In genomic region chr9:123225374-123225813, GRCh38 we compare ENCODE assay signal across 8 cellular contexts. TPM values are rescaled to one million over a fixed set of nuclear protein-coding genes. Genes with fewer than 3 reads are reported as not detected.
A peak's percentile ranks its signal among the peaks of the same experiment; 100 is the strongest.
DNase-seq lines count a peak whose midpoint lies in the region; ATAC-seq and TF ChIP-seq lines count a peak whose summit lies in the region.

No MANE protein-coding gene starts in this region.

- TF ChIP-seq CTCF in ascending aorta (IDR thresholded peaks at IDR 0.05) (peak in 2 of 3 experiments; percentile 14 to 40), ovary (IDR thresholded peaks at IDR 0.05) (no peak)

- TF ChIP-seq EP300 in ovary (IDR thresholded peaks at IDR 0.05): no peak

- H3K4me1 ChIP-seq in ascending aorta (no peaks in the 10 kb centered on the region), ovary (ENCODE audit: insufficient read depth) (no peaks in the 10 kb centered on the region)

- no peaks in the 10 kb centered on the region for H3K27me3 ChIP-seq in ascending aorta
- no peaks in the 10 kb centered on the region for H3K27me3 ChIP-seq in ovary

- TF ChIP-seq POLR2A in ovary (IDR thresholded peaks at IDR 0.05): no peak

- H3K36me3 ChIP-seq in ascending aorta (no peaks in the 10 kb centered on the region), ovary (no peaks in the 10 kb centered on the region)

- no peaks in the 10 kb centered on the region for H3K9me3 ChIP-seq in ascending aorta
- no peaks in the 10 kb centered on the region for H3K9me3 ChIP-seq in ovary

- peak; percentile 64 for DNase-seq in DMS 273 (lab: John Stamatoyannopoulos, UW; ENCODE audit: unreplicated experiment)
- DNase-seq in T-helper 1 cell: peak in 4 of 5 donors; percentile 10 to 74 (median 15)
- no peak for DNase-seq in ascending aorta (ENCODE audit: low spot score in 2 of 2)
- peak; percentile 67 for DNase-seq in kidney glomerular epithelial cell (lab: John Stamatoyannopoulos, UW)
- DNase-seq in stimulated activated CD8-positive, alpha-beta memory T cell treated with anti-CD3 and anti-CD28 coated beads, Interleukin-12 subunit alpha, Interleukin-12 subunit beta, amount 100 ng/mL, for 1 hour (ENCODE audit: low read depth): peak; percentile 24
- DNase-seq in ovary: no peak

- H3K27ac ChIP-seq in ascending aorta (no peak overlapping the region), ovary (no peak overlapping the region)

- peak; percentile 91 for ATAC-seq in GM19372 (IDR thresholded peaks at IDR 0.05; ENCODE audit: low read depth, unreplicated experiment)
- peak; percentile 95 for ATAC-seq in HG03432 (IDR thresholded peaks at IDR 0.05; ENCODE audit: unreplicated experiment)

- H3K4me3 ChIP-seq in ascending aorta (no peak overlapping the region), ovary (no peak overlapping the region)

- intact Hi-C loops in ascending aorta (cut with DNase I) (no loop called here), ovary (cut with DNase I) (no loop called here)

- WGBS in ovary, 3 donors: 22 to 36% (median 33%) methylated on average over 4 of the region's 4 CpGs

RNA-seq across cellular contexts. Expression of gene STRBP, which starts 43.0 kb away (rescaled TPM):
- total RNA-seq in ascending aorta (0.43 TPM), ovary (10 to 100 TPM in 6 of 7 donors, 1 to 10 TPM in 1; 7.4 to 18.8 (median 11.2) TPM)
- 1 to 10 TPM; 4.9 to 7.2 TPM for polyA plus RNA-seq in ovary

Comparison
In these comparisons a context has a peak if more than half of its experiments do, and no peak if none do; other contexts are left out.
1. DNase-seq: peak in DMS 273 (single experiment), T-helper 1 cell (4 of 5), kidney glomerular epithelial cell (single experiment) and stimulated activated CD8-positive, alpha-beta memory T cell treated with anti-CD3 and anti-CD28 coated beads, Interleukin-12 subunit alpha, Interleukin-12 subunit beta, amount 100 ng/mL, for 1 hour (single experiment); none in ascending aorta (0 of 2) and ovary (0 of 5).
2. CTCF ChIP-seq: peak in ascending aorta (2 of 3); none in ovary (0 of 3).